ENCODE assay signal across 21 cellular contexts in genomic region chr4:20859097-20859781, GRCh38.
"Had no signal": no experiment of that assay in that cellular context is flagged by ENCODE, and none has a peak within 500 bp of the region (broad histone marks: within the 10 kb centered on the region; RNA-seq: fewer than 3 reads in every experiment).

No MANE protein-coding gene starts in this region.

- ATAC-seq: activated CD8-positive, alpha-beta T cell treated with anti-CD3 and anti-CD28 coated beads, Interleukin-2, amount 10 ng/mL, durations not matched to agents 7 days and 5 days; K562; Panc1; WTC11 had no signal

- DNase-seq: activated CD4-positive, alpha-beta T cell treated with anti-CD3 and anti-CD28 coated beads for 48 hours; activated CD4-positive, alpha-beta T cell treated with anti-CD3 and anti-CD28 coated beads, Interleukin-2, amount 50 U/mL, for 4 hours; activated CD4-positive, CD25-positive, alpha-beta regulatory T cell treated with anti-CD3 and anti-CD28 coated beads, Interleukin-2, amount 50 U/mL, for 72 hours; activated CD8-positive, alpha-beta memory T cell treated with anti-CD3 and anti-CD28 coated beads, Interleukin-2, amount 50 U/mL, for 48 hours; activated CD8-positive, alpha-beta T cell treated with anti-CD3 and anti-CD28 coated beads, Interleukin-2, amount 10 ng/mL, durations not matched to agents 7 days and 5 days; activated naive CD4-positive, alpha-beta T cell treated with anti-CD3 and anti-CD28 coated beads, Interleukin-2, amount 50 U/mL, for 16 hours; activated T-cell treated with anti-CD3 and anti-CD28 coated beads, Interleukin-2, amount 50 U/mL, for 1 hour; aorta; Karpas-422; NCI-H1092; NCI-H1417; NCI-H1930; NCI-H2171; NCI-H2227 treated with DMSO at 0.1 percent for 48 hours; NCI-H446 treated with DMSO at 0.1 percent for 48 hours; NCI-H524 treated with DMSO at 0.1 percent for 48 hours; SHP77 treated with DMSO at 0.1 percent for 48 hours; SW 1271 had no signal
